28 cellular contexts compared by ENCODE assay signal in genomic region chr5:7415123-7415522, GRCh38. TPM values are rescaled to one million over a fixed set of nuclear protein-coding genes. Genes with fewer than 3 reads are reported as not detected.
A peak's percentile ranks its signal among the peaks of the same experiment; 100 is the strongest.
DNase-seq lines count a peak whose midpoint lies in the region; ATAC-seq and TF ChIP-seq lines count a peak whose summit lies in the region.
"Had no signal": no experiment of that assay in that cellular context is flagged by ENCODE, and none has a peak within 500 bp of the region (broad histone marks: within the 10 kb centered on the region; RNA-seq: fewer than 3 reads in every experiment).

No MANE protein-coding gene starts in this region.

- no peak overlapping the region for H3K4me3 ChIP-seq in GM23338
- H3K4me3 ChIP-seq in esophagus muscularis mucosa, result no peak overlapping the region
- peak overlapping the region; percentile 9 for H3K4me3 ChIP-seq in psoas muscle
- H3K4me3 ChIP-seq: BLaER1, HAP-1 had no signal

- peaks cover 4% of the 10 kb centered on the region for H3K27me3 Mint-ChIP-seq in GM23338 (ENCODE audit: insufficient read depth, low read depth, poor library complexity)
- H3K27me3 Mint-ChIP-seq: CD4-positive, CD25-positive, alpha-beta regulatory T cell had no signal

- DNase-seq in GM23338 (ENCODE audit: low spot score) (no peak), NOMO-1 (lab: John Stamatoyannopoulos, UW; ENCODE audit: unreplicated experiment in 2 of 2) (peak; percentile 62 to 84), esophagus muscularis mucosa (ENCODE audit: extremely low spot score) (peak; percentile 82), psoas muscle (peak in 1 of 2 donors; percentile 73), T1000 (lab: John Stamatoyannopoulos, UW) (no peak), NCI-H2196 (lab: John Stamatoyannopoulos, UW; ENCODE audit: unreplicated experiment) (no peak), OCI-M2 (lab: John Stamatoyannopoulos, UW; ENCODE audit: unreplicated experiment) (no peak)
- DNase-seq: CD4-positive, CD25-positive, alpha-beta regulatory T cell; DMS153; DND-41; GOT3; HFFc6; KBM-7; NCI-H1092 treated with DMSO at 0.1 percent for 48 hours; NCI-H1436; NCI-H187; NCI-H2171 treated with DMSO at 0.1 percent for 48 hours; NCI-H446; NCI-H524 treated with DMSO at 0.1 percent for 48 hours; NCI-H82; OCI-M1 had no signal

- H4K20me1 ChIP-seq in GM23338 (replicated peaks; ENCODE audit: insufficient read depth), result peaks cover 24% of the 10 kb centered on the region
- H4K20me1 ChIP-seq: BLaER1 had no signal

- H3K27ac ChIP-seq in GM23338 (ENCODE audit: low read depth) (peak overlapping the region; percentile 79; the same call in 1 of the 2 replicates), esophagus muscularis mucosa (replicated peaks in 1 of 4) (no peak overlapping the region), psoas muscle (peak overlapping the region; percentile 92)
- H3K27ac ChIP-seq: BLaER1 had no signal

- H3K9me2 ChIP-seq in GM23338 (ENCODE audit: insufficient read depth), result no peaks in the 10 kb centered on the region

- 82% methylated on average over 7 of the region's 7 CpGs for WGBS in esophagus muscularis mucosa
- 36 to 68% (median 37%) methylated on average over 7 of the region's 7 CpGs for WGBS in psoas muscle, 3 donors

- no peaks in the 10 kb centered on the region for H3K27me3 ChIP-seq in GM23338 (ENCODE audit: insufficient read depth)
- no peaks in the 10 kb centered on the region for H3K27me3 ChIP-seq in esophagus muscularis mucosa
- no peaks in the 10 kb centered on the region for H3K27me3 ChIP-seq in psoas muscle (ENCODE audit: insufficient read depth in 3 of 3, low read length in 2 of 3)
- H3K27me3 ChIP-seq: BLaER1 had no signal

- H3K9me3 ChIP-seq in esophagus muscularis mucosa, result no peaks in the 10 kb centered on the region
- no peaks in the 10 kb centered on the region for H3K9me3 ChIP-seq in psoas muscle
- H3K9me3 ChIP-seq: BLaER1, HAP-1 had no signal

- no peaks in the 10 kb centered on the region for H3K9me3 Mint-ChIP-seq in GM23338

- H3K4me3 Mint-ChIP-seq in GM23338, result no peak overlapping the region
- H3K4me3 Mint-ChIP-seq: CD4-positive, CD25-positive, alpha-beta regulatory T cell; HFFc6 had no signal

- TF ChIP-seq POLR2A in esophagus muscularis mucosa (IDR thresholded peaks at IDR 0.05; ENCODE audit: low read depth), result no peak

- ATAC-seq in GM23338 (no peak), psoas muscle (peak; percentile 51 to 72 (median 68)), GM19467 (IDR thresholded peaks at IDR 0.05; ENCODE audit: unreplicated experiment) (no peak)
- ATAC-seq: SK-N-SH treated with all-trans-retinoic acid at 6 μM for 48 hours had no signal

- no peak overlapping the region for H3K27ac Mint-ChIP-seq in GM23338
- H3K27ac Mint-ChIP-seq: CD4-positive, CD25-positive, alpha-beta regulatory T cell; HFFc6 had no signal

- H3K36me3 ChIP-seq in GM23338 (ENCODE audit: insufficient read depth) (peaks cover 12% of the 10 kb centered on the region), esophagus muscularis mucosa (peaks cover 0 to 7% (median 0%) of the 10 kb centered on the region in 4 donors), psoas muscle (ENCODE audit: insufficient read depth in 1 of 2, low read depth in 1 of 2) (no peaks in the 10 kb centered on the region)
- H3K36me3 ChIP-seq: BLaER1, HAP-1 had no signal

- intact Hi-C loops in esophagus muscularis mucosa (cut with DNase I) (no loop called here), psoas muscle (cut with DNase I) (loop anchor here in 1 of 2 donors (5.0 kb wide), 1 partner anchor 77 kb away; no protein-coding TSS in a partner anchor)

- H3K79me2 ChIP-seq in GM23338 (replicated peaks; ENCODE audit: insufficient read depth), result peaks cover 85% of the 10 kb centered on the region

- TF ChIP-seq EP300 in esophagus muscularis mucosa (IDR thresholded peaks at IDR 0.05), result no peak

- peaks cover 21% of the 10 kb centered on the region for H3F3A ChIP-seq in GM23338 (replicated peaks; ENCODE audit: low read depth)

- H3K4me2 ChIP-seq in GM23338, result no peak overlapping the region
- H3K4me2 ChIP-seq: BLaER1 had no signal

- TF ChIP-seq CTCF in GM23338 (conservative IDR thresholded peaks at IDR 0.05; ENCODE audit: low read depth in 2 of 2), result no peak
- TF ChIP-seq CTCF in esophagus muscularis mucosa (IDR thresholded peaks at IDR 0.05), result no peak
- TF ChIP-seq CTCF in psoas muscle (IDR thresholded peaks at IDR 0.05), result no peak

- peaks cover 44% of the 10 kb centered on the region for H3K4me1 Mint-ChIP-seq in GM23338
- H3K4me1 Mint-ChIP-seq: CD4-positive, CD25-positive, alpha-beta regulatory T cell had no signal

- no peak overlapping the region for H2AFZ ChIP-seq in GM23338

- H3K4me1 ChIP-seq in GM23338 (ENCODE audit: insufficient read depth), result peaks cover 48% of the 10 kb centered on the region
- H3K4me1 ChIP-seq in esophagus muscularis mucosa, result peaks cover 0 to 15% (median 13%) of the 10 kb centered on the region in 4 donors
- peaks cover 68% of the 10 kb centered on the region for H3K4me1 ChIP-seq in psoas muscle
- H3K4me1 ChIP-seq: BLaER1, HAP-1 had no signal

- H3K36me3 Mint-ChIP-seq in GM23338 (ENCODE audit: low read depth), result peaks cover 58% of the 10 kb centered on the region
- H3K36me3 Mint-ChIP-seq: CD4-positive, CD25-positive, alpha-beta regulatory T cell had no signal

TF ChIP-seq in GM23338, 12 proteins besides CTCF, POLR2A, EP300 and RAD21:
- TF ChIP-seq ETS1 (IDR thresholded peaks at IDR 0.05) (no peak), CREB1 (CRISPR knock-in tag; IDR thresholded peaks at IDR 0.05; ENCODE audit: low read depth) (no peak), POLR2AphosphoS5 (IDR thresholded peaks at IDR 0.05; ENCODE audit: low read depth) (no peak), NANOG (IDR thresholded peaks at IDR 0.05; ENCODE audit: borderline replicate concordance) (no peak), ZNF331 (CRISPR knock-in tag; IDR thresholded peaks at IDR 0.05; ENCODE audit: low read depth) (no peak), STAT1 (IDR thresholded peaks at IDR 0.05; ENCODE audit: unreplicated experiment) (no peak)
TF ChIP-seq in GM23338: peak in this region for 0.

RNA-seq across cellular contexts. Expression of gene ADCY2, which starts 19.2 kb away (rescaled TPM):
- total RNA-seq in GM23338 (2014; rRNA removed; shearing (Covaris generic)), result 49.3 and 74.9 TPM in 2 replicates
- polyA plus RNA-seq in GM23338 (2016; fragmentation: Nextera tagmentation; extraction: Ambion mirVana), result 20.0 and 23.8 TPM in 2 replicates
- total RNA-seq in esophagus muscularis mucosa, result 1 to 10 TPM; 4.8 to 9.1 (median 5.7) TPM
- total RNA-seq in psoas muscle, result 10 to 100 TPM; 55.1 to 91.4 (median 79.7) TPM
- polyA plus RNA-seq in psoas muscle, result 10 to 100 TPM; 24.3 to 37.4 (median 35.0) TPM
- total RNA-seq: CD4-positive, CD25-positive, alpha-beta regulatory T cell; HFFc6; LHCN-M2; MCF 10A had no signal
- polyA plus RNA-seq: AG04450; CD4-positive, CD25-positive, alpha-beta regulatory T cell had no signal

Comparison
In these comparisons a context has a peak if more than half of its experiments do, and no peak if none do; other contexts are left out.
1. ATAC-seq: peak in psoas muscle (4 of 4); none in GM23338 (single experiment) and GM19467 (single experiment).
2. DNase-seq: peak in NOMO-1 (2 of 2) and esophagus muscularis mucosa (single experiment); none in GM23338 (single experiment), T1000 (single experiment), NCI-H2196 (single experiment) and OCI-M2 (single experiment).
3. H3K27ac ChIP-seq: peak in GM23338 (single experiment) and psoas muscle (single experiment); none in esophagus muscularis mucosa (0 of 4).